In genomic region chr15:67173786-67174185, GRCh38 we compare ENCODE assay signal across 1 cellular context.
TF ChIP-seq lines count a peak whose summit lies in the region.

No MANE protein-coding gene starts in this region.

TF ChIP-seq in HCT116, 20 proteins besides CTCF, POLR2A, EP300 and RAD21:
- TF ChIP-seq MAX (IDR thresholded peaks at IDR 0.05) (no peak), JUND (IDR thresholded peaks at IDR 0.05) (no peak), ZNF274 (IDR thresholded peaks at IDR 0.05; ENCODE audit: low read depth, low read length) (no peak), YY1 (IDR thresholded peaks at IDR 0.05; ENCODE audit: extremely low read depth, insufficient replicate concordance, low read depth, low read length) (no peak), ATF3 (IDR thresholded peaks at IDR 0.05) (no peak), ZFX (IDR thresholded peaks at IDR 0.05) (no peak), POLR2AphosphoS5 (IDR thresholded peaks at IDR 0.05; ENCODE audit: low read depth, low read length) (no peak)
